24 cellular contexts compared by ENCODE assay signal in genomic region chr7:48419401-48419800, GRCh38.
DNase-seq lines count a peak whose midpoint lies in the region; ATAC-seq, FAIRE-seq and TF ChIP-seq lines count a peak whose summit lies in the region.
"Had no signal": no experiment of that assay in that cellular context is flagged by ENCODE, and none has a peak within 500 bp of the region (broad histone marks: within the 10 kb centered on the region; RNA-seq: fewer than 3 reads in every experiment).

No MANE protein-coding gene starts in this region.

- in situ Hi-C loops in mammary epithelial cell (cut with MboI; ENCODE audit: low sequenced_read_pairs in 2 of 2) = no loop called here

- H3K27ac ChIP-seq in mammary epithelial cell (ENCODE audit: insufficient read depth, low read depth, low read length) (peak overlapping the region; percentile 35), epithelial cell of prostate (peak overlapping the region; percentile 8), keratinocyte (ENCODE audit: control insufficient read depth, insufficient read depth, low read length) (no peak overlapping the region)
- H3K27ac ChIP-seq: 22Rv1, BLaER1, C4-2B had no signal

- intact Hi-C loops in mammary epithelial cell (cut with micrococcal nuclease) = no loop called here
- intact Hi-C loops in MCF 10A (cut with micrococcal nuclease) = no loop called here

- H3K9me3 ChIP-seq in mammary epithelial cell (replicated peaks; ENCODE audit: insufficient read depth, low read length) (no peaks in the 10 kb centered on the region), keratinocyte (ENCODE audit: control insufficient read depth, low read depth, low read length) (no peaks in the 10 kb centered on the region)
- H3K9me3 ChIP-seq: BLaER1 had no signal

- no peaks in the 10 kb centered on the region for H3K27me3 ChIP-seq in mammary epithelial cell (ENCODE audit: insufficient read depth, low read length)
- H3K27me3 ChIP-seq in bronchial epithelial cell (ENCODE audit: control insufficient read depth, insufficient read depth, low read length) = no peaks in the 10 kb centered on the region
- no peaks in the 10 kb centered on the region for H3K27me3 ChIP-seq in keratinocyte (ENCODE audit: control insufficient read depth, extremely low read depth, insufficient read depth, low read length)
- H3K27me3 ChIP-seq: BLaER1 had no signal

- H3K4me3 Mint-ChIP-seq in MCF 10A (ENCODE audit: unreplicated experiment) = no peak overlapping the region
- H3K4me3 Mint-ChIP-seq: B cell; CD4-positive, CD25-positive, alpha-beta regulatory T cell; CD8-positive, alpha-beta T cell had no signal

- H3K36me3 ChIP-seq in mammary epithelial cell (ENCODE audit: insufficient read depth, low read length) (no peaks in the 10 kb centered on the region), bronchial epithelial cell (ENCODE audit: control insufficient read depth, insufficient read depth, low read length) (no peaks in the 10 kb centered on the region), keratinocyte (ENCODE audit: control insufficient read depth in 2 of 2, extremely low read depth in 1 of 2, insufficient read depth in 2 of 2, low read length in 2 of 2) (no peaks in the 10 kb centered on the region)
- H3K36me3 ChIP-seq: BLaER1 had no signal

- H4K20me1 ChIP-seq in mammary epithelial cell (ENCODE audit: insufficient read depth, low read length) = no peaks in the 10 kb centered on the region
- H4K20me1 ChIP-seq in keratinocyte (ENCODE audit: control insufficient read depth, extremely low read depth, insufficient read depth, low read length) = no peaks in the 10 kb centered on the region
- H4K20me1 ChIP-seq: BLaER1 had no signal

- no peaks in the 10 kb centered on the region for H3K9me3 Mint-ChIP-seq in MCF 10A (ENCODE audit: unreplicated experiment)
- H3K9me3 Mint-ChIP-seq: CD8-positive, alpha-beta T cell had no signal

- H3K9ac ChIP-seq in mammary epithelial cell (ENCODE audit: insufficient read depth, low read length) (no peak overlapping the region), keratinocyte (ENCODE audit: control insufficient read depth, extremely low read depth, insufficient read depth, low read length) (no peak overlapping the region)
- H3K9ac ChIP-seq: BLaER1 had no signal

- CTCF ChIA-PET in mammary epithelial cell (lab: Charles Lee; ENCODE audit: low non-redundant PET) = no interaction called here
- CTCF ChIA-PET in MCF 10A (lab: Yijun Ruan, JAX) = no interaction called here

- H3K4me2 ChIP-seq in mammary epithelial cell (ENCODE audit: insufficient read depth, low read depth, low read length) = peak overlapping the region; percentile 36
- peak overlapping the region; percentile 24 for H3K4me2 ChIP-seq in keratinocyte (ENCODE audit: control insufficient read depth, extremely low read depth, insufficient read depth, low read depth, low read length)
- H3K4me2 ChIP-seq: BLaER1 had no signal

- DNase-seq in mammary epithelial cell (peak; percentile 39), MCF 10A (ENCODE audit: unreplicated experiment) (no peak), bronchial epithelial cell (ENCODE audit: low read depth) (peak; percentile 55), epithelial cell of prostate (ENCODE audit: low read depth, low spot score) (no peak), keratinocyte (ENCODE audit: low read depth, low spot score) (no peak)
- no peak for DNase-seq in stimulated activated CD4-positive, alpha-beta T cell treated with anti-CD3 and anti-CD28 coated beads, Interleukin-12 subunit alpha, Interleukin-12 subunit beta, amount 100 ng/mL, for 4 hours
- no peak for DNase-seq in activated effector memory CD4-positive, alpha-beta T cell treated with anti-CD3 and anti-CD28 coated beads, Interleukin-2, amount 50 U/mL, for 16 hours
- DNase-seq: CD4-positive, CD25-positive, alpha-beta regulatory T cell; CD8-positive, alpha-beta T cell; DMS 273 treated with DMSO at 0.1 percent for 48 hours; DMS79; GF-D8; H7 had no signal

- BruUV-seq in mammary epithelial cell (replicated peaks; lab: Mats Ljungman, UMichigan) (no TSS peak), MCF 10A (replicated peaks; lab: Mats Ljungman, UMichigan) (no TSS peak)

- H3K4me1 Mint-ChIP-seq in MCF 10A (ENCODE audit: insufficient read depth, unreplicated experiment) = peaks cover 24% of the 10 kb centered on the region
- H3K4me1 Mint-ChIP-seq: B cell; CD4-positive, CD25-positive, alpha-beta regulatory T cell had no signal

- H3K4me1 ChIP-seq in mammary epithelial cell (ENCODE audit: insufficient read depth, low read length) = peaks cover 36% of the 10 kb centered on the region
- H3K4me1 ChIP-seq in keratinocyte (ENCODE audit: control insufficient read depth, extremely low read depth, insufficient read depth, low read length) = peaks cover 16% of the 10 kb centered on the region
- H3K4me1 ChIP-seq: BLaER1 had no signal

- POLR2A ChIA-PET in MCF 10A (lab: Yijun Ruan, JAX) = no interaction called here

- H3K4me3 ChIP-seq in mammary epithelial cell (replicated peaks in 1 of 3; ENCODE audit: insufficient read depth in 1 of 3, low read depth in 2 of 3, low read length in 3 of 3) (no peak overlapping the region), bronchial epithelial cell (ENCODE audit: low read depth, low read length) (no peak overlapping the region), keratinocyte (ENCODE audit: control insufficient read depth in 2 of 3, extremely low read depth in 1 of 3, insufficient read depth in 2 of 3, low read depth in 1 of 3, low read length in 3 of 3) (no peak overlapping the region)
- H3K4me3 ChIP-seq: BLaER1 had no signal

- no peaks in the 10 kb centered on the region for H3K9me1 ChIP-seq in keratinocyte (ENCODE audit: control insufficient read depth, extremely low read depth, insufficient read depth, low read length)

- no peak for ATAC-seq in GM21515 (IDR thresholded peaks at IDR 0.05; ENCODE audit: unreplicated experiment)
- ATAC-seq: CD8-positive, alpha-beta T cell; HCT116 had no signal

- FAIRE-seq in bronchial epithelial cell (lab: Jason Lieb, UNC) = no peak
- peak; percentile 77 for FAIRE-seq in keratinocyte (lab: Jason Lieb, UNC)
- FAIRE-seq: A204.1, D721Med, GM12891, GM18507, H1 had no signal

- no peak overlapping the region for H2AFZ ChIP-seq in mammary epithelial cell (ENCODE audit: low read depth, low read length)
- no peak overlapping the region for H2AFZ ChIP-seq in keratinocyte (ENCODE audit: control insufficient read depth, low read length)

- H3K27ac Mint-ChIP-seq in MCF 10A (ENCODE audit: low read depth, unreplicated experiment) = no peak overlapping the region
- H3K27ac Mint-ChIP-seq: B cell; CD4-positive, CD25-positive, alpha-beta regulatory T cell; CD8-positive, alpha-beta T cell had no signal

- TF ChIP-seq CTCF in mammary epithelial cell (conservative IDR thresholded peaks at IDR 0.05 in 1 of 2, IDR thresholded peaks at IDR 0.05 in 1 of 2; ENCODE audit: extremely low read depth in 1 of 2, insufficient read depth in 1 of 2, low read depth in 1 of 2, low read length in 2 of 2) = no peak
- TF ChIP-seq CTCF in MCF 10A (IDR thresholded peaks at IDR 0.05; ENCODE audit: unreplicated experiment) = no peak
- TF ChIP-seq CTCF in bronchial epithelial cell (IDR thresholded peaks at IDR 0.05; ENCODE audit: insufficient read depth, low read length, severe bottlenecking) = no peak
- TF ChIP-seq CTCF in keratinocyte (optimal IDR thresholded peaks at IDR 0.05 in 1 of 3, IDR thresholded peaks at IDR 0.05 in 1 of 3, conservative IDR thresholded peaks at IDR 0.05 in 1 of 3; ENCODE audit: extremely low read depth in 1 of 3, insufficient read depth in 2 of 3, low read length in 3 of 3) = no peak

- 16% methylated on average over 2 of the region's 2 CpGs for WGBS in mammary epithelial cell (ENCODE audit: low coverage, missing lambda C conversion rate)

- H3K27me3 Mint-ChIP-seq in MCF 10A (ENCODE audit: insufficient read depth, unreplicated experiment) = no peaks in the 10 kb centered on the region
- H3K27me3 Mint-ChIP-seq: B cell; CD4-positive, CD25-positive, alpha-beta regulatory T cell had no signal

- no peaks in the 10 kb centered on the region for H3K36me3 Mint-ChIP-seq in MCF 10A (ENCODE audit: insufficient read depth, unreplicated experiment)
- H3K36me3 Mint-ChIP-seq: CD4-positive, CD25-positive, alpha-beta regulatory T cell; CD8-positive, alpha-beta T cell had no signal

- H3K79me2 ChIP-seq in mammary epithelial cell (ENCODE audit: insufficient read depth, low read length) (no peaks in the 10 kb centered on the region), keratinocyte (ENCODE audit: control insufficient read depth, insufficient read depth, low read length) (no peaks in the 10 kb centered on the region)

- dilution Hi-C loops in mammary epithelial cell (cut with HindIII; ENCODE audit: low sequenced_read_pairs) = no loop called here
- dilution Hi-C loops in keratinocyte (cut with MboI; ENCODE audit: extremely low pct_ligation_motif_present, low sequenced_read_pairs) = no loop called here

Comparison
In these comparisons a context has a peak if more than half of its experiments do, and no peak if none do; other contexts are left out.
1. DNase-seq: peak in mammary epithelial cell (single experiment) and bronchial epithelial cell (single experiment); none in MCF 10A (single experiment), epithelial cell of prostate (single experiment), keratinocyte (single experiment), stimulated activated CD4-positive, alpha-beta T cell treated with anti-CD3 and anti-CD28 coated beads, Interleukin-12 subunit alpha, Interleukin-12 subunit beta, amount 100 ng/mL, for 4 hours (single experiment) and activated effector memory CD4-positive, alpha-beta T cell treated with anti-CD3 and anti-CD28 coated beads, Interleukin-2, amount 50 U/mL, for 16 hours (single experiment).